Comparison of ENCODE assay signal across 2 cellular contexts in genomic region chr3:7489417-7489816, GRCh38.
A peak's percentile ranks its signal among the peaks of the same experiment; 100 is the strongest.
TF ChIP-seq lines count a peak whose summit lies in the region.

No MANE protein-coding gene starts in this region.

TF ChIP-seq in A549, 52 proteins besides CTCF, POLR2A, EP300 and RAD21 (continued from another document):
- TF ChIP-seq E2F6 (IDR thresholded peaks at IDR 0.05; ENCODE audit: borderline replicate concordance, low read depth) (no peak), CHD4 (IDR thresholded peaks at IDR 0.05; ENCODE audit: borderline replicate concordance) (no peak), EHF (CRISPR knock-in tag; IDR thresholded peaks at IDR 0.05) (no peak), MAFK (IDR thresholded peaks at IDR 0.05; ENCODE audit: partially characterized antibody) (peak; percentile 82), HDAC2 (IDR thresholded peaks at IDR 0.05) (no peak), HOXB5 (CRISPR knock-in tag; IDR thresholded peaks at IDR 0.05) (no peak), BHLHE40 (IDR thresholded peaks at IDR 0.05; ENCODE audit: low read depth, low read length) (no peak), NFE2L2 (conservative IDR thresholded peaks at IDR 0.05; ENCODE audit: low read length) (peak; percentile 86)
TF ChIP-seq in A549: peak in this region for 3.

TF ChIP-seq in IMR-90, 13 proteins besides CTCF, POLR2A, EP300 and RAD21:
- TF ChIP-seq, protein P1, sequence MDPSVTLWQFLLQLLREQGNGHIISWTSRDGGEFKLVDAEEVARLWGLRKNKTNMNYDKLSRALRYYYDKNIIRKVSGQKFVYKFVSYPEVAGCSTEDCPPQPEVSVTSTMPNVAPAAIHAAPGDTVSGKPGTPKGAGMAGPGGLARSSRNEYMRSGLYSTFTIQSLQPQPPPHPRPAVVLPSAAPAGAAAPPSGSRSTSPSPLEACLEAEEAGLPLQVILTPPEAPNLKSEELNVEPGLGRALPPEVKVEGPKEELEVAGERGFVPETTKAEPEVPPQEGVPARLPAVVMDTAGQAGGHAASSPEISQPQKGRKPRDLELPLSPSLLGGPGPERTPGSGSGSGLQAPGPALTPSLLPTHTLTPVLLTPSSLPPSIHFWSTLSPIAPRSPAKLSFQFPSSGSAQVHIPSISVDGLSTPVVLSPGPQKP (IDR thresholded peaks at IDR 0.05; ENCODE audit: borderline replicate concordance, low read depth, low read length), result no peak
- TF ChIP-seq MAFK (IDR thresholded peaks at IDR 0.05; ENCODE audit: low read depth, low read length) (peak; percentile 33; the same call in 1 of the 2 replicates), CHD1 (IDR thresholded peaks at IDR 0.05; ENCODE audit: low read depth, low read length) (no peak), NFE2L2 (IDR thresholded peaks at IDR 0.05; ENCODE audit: low read depth, low read length) (peak; percentile 82)
TF ChIP-seq in IMR-90: peak in this region for 2.
